30 cellular contexts compared by ENCODE assay signal in genomic region chr20:515696-516095, GRCh38.
"Had no signal": no experiment of that assay in that cellular context is flagged by ENCODE, and none has a peak within 500 bp of the region (broad histone marks: within the 10 kb centered on the region; RNA-seq: fewer than 3 reads in every experiment).

No MANE protein-coding gene starts in this region.

- H3K4me3 ChIP-seq: ascending aorta, coronary artery, esophagus muscularis mucosa, gastrocnemius medialis, heart left ventricle had no signal

- DNase-seq: activated CD4-positive, alpha-beta memory T cell treated with anti-CD3 and anti-CD28 coated beads, Interleukin-2, amount 10 ng/mL, durations not matched to agents 7 days and 5 days; activated CD4-positive, alpha-beta T cell treated with anti-CD3 and anti-CD28 coated beads for 1 hour; activated CD4-positive, alpha-beta T cell treated with anti-CD3 and anti-CD28 coated beads for 4 hours; activated CD4-positive, alpha-beta T cell treated with anti-CD3 and anti-CD28 coated beads, Interleukin-2, amount 10 ng/mL, durations not matched to agents 7 days and 5 days; activated CD4-positive, alpha-beta T cell treated with anti-CD3 and anti-CD28 coated beads, Interleukin-2, amount 50 U/mL, for 4 hours; activated CD8-positive, alpha-beta memory T cell treated with anti-CD3 and anti-CD28 coated beads, Interleukin-2, amount 50 U/mL, for 48 hours; activated gamma-delta T cell; activated naive CD4-positive, alpha-beta T cell; activated naive CD4-positive, alpha-beta T cell treated with anti-CD3 and anti-CD28 coated beads, Interleukin-2, amount 10 ng/mL, durations not matched to agents 7 days and 5 days; activated naive CD8-positive, alpha-beta T cell treated with anti-CD3 and anti-CD28 coated beads, Interleukin-2, amount 10 ng/mL, durations not matched to agents 7 days and 5 days; activated T-cell treated with anti-CD3 and anti-CD28 coated beads for 4 hours; activated T-cell treated with anti-CD3 and anti-CD28 coated beads, Interleukin-2, amount 50 U/mL, for 24 hours; activated T-cell treated with anti-CD3 and anti-CD28 coated beads, Interleukin-2, amount 50 U/mL, for 72 hours; brain microvascular endothelial cell; effector CD4-positive, alpha-beta T cell; effector memory CD8-positive, alpha-beta T cell; foreskin keratinocyte; gastrocnemius medialis; glutamatergic neuron; heart left ventricle; T-helper 2 cell had no signal

- H3K27me3 ChIP-seq: ascending aorta, brain microvascular endothelial cell, esophagus muscularis mucosa, foreskin keratinocyte, gastrocnemius medialis, heart left ventricle had no signal

- H3K27me3 Mint-ChIP-seq: activated CD4-positive, alpha-beta memory T cell treated with anti-CD3 and anti-CD28 coated beads, Interleukin-2, amount 10 ng/mL, durations not matched to agents 7 days and 5 days; activated CD4-positive, alpha-beta T cell treated with anti-CD3 and anti-CD28 coated beads, Interleukin-2, amount 10 ng/mL, durations not matched to agents 7 days and 5 days; activated naive CD4-positive, alpha-beta T cell treated with anti-CD3 and anti-CD28 coated beads, Interleukin-2, amount 10 ng/mL, durations not matched to agents 7 days and 5 days; activated naive CD8-positive, alpha-beta T cell treated with anti-CD3 and anti-CD28 coated beads, Interleukin-2, amount 10 ng/mL, durations not matched to agents 7 days and 5 days; activated T-cell treated with anti-CD3 and anti-CD28 coated beads, Interleukin-2, amount 50 U/mL, for 24 hours; central memory CD8-positive, alpha-beta T cell; dendritic cell treated with granulocyte-macrophage colony-stimulating factor and Interleukin-4, amounts not matched to agents 40 ng/mL and 50 ng/mL, for 4 days; effector memory CD8-positive, alpha-beta T cell had no signal

- H3K4me3 Mint-ChIP-seq: activated CD4-positive, alpha-beta memory T cell treated with anti-CD3 and anti-CD28 coated beads, Interleukin-2, amount 10 ng/mL, durations not matched to agents 7 days and 5 days; activated CD4-positive, alpha-beta T cell treated with anti-CD3 and anti-CD28 coated beads, Interleukin-2, amount 10 ng/mL, durations not matched to agents 7 days and 5 days; activated naive CD4-positive, alpha-beta T cell treated with anti-CD3 and anti-CD28 coated beads, Interleukin-2, amount 10 ng/mL, durations not matched to agents 7 days and 5 days; activated naive CD8-positive, alpha-beta T cell treated with anti-CD3 and anti-CD28 coated beads, Interleukin-2, amount 10 ng/mL, durations not matched to agents 7 days and 5 days; activated T-cell treated with anti-CD3 and anti-CD28 coated beads, Interleukin-2, amount 50 U/mL, for 24 hours; activated T-cell treated with anti-CD3 and anti-CD28 coated beads, Interleukin-2, amount 50 U/mL, for 72 hours; central memory CD8-positive, alpha-beta T cell; dendritic cell treated with granulocyte-macrophage colony-stimulating factor and Interleukin-4, amounts not matched to agents 40 ng/mL and 50 ng/mL, for 4 days; effector memory CD8-positive, alpha-beta T cell had no signal

- ATAC-seq: activated naive CD4-positive, alpha-beta T cell treated with anti-CD3 and anti-CD28 coated beads, Interleukin-2, amount 50 U/mL, for 72 hours; activated T-cell treated with anti-CD3 and anti-CD28 coated beads, Interleukin-2, amount 50 U/mL, for 72 hours; effector memory CD8-positive, alpha-beta T cell; foreskin keratinocyte; gastrocnemius medialis; heart left ventricle had no signal

- FAIRE-seq: bronchial epithelial cell, endometrium, endothelial cell of umbilical vein had no signal

- H3K27ac Mint-ChIP-seq: activated CD4-positive, alpha-beta memory T cell treated with anti-CD3 and anti-CD28 coated beads, Interleukin-2, amount 10 ng/mL, durations not matched to agents 7 days and 5 days; activated CD4-positive, alpha-beta T cell treated with anti-CD3 and anti-CD28 coated beads, Interleukin-2, amount 10 ng/mL, durations not matched to agents 7 days and 5 days; activated naive CD4-positive, alpha-beta T cell treated with anti-CD3 and anti-CD28 coated beads, Interleukin-2, amount 10 ng/mL, durations not matched to agents 7 days and 5 days; activated naive CD4-positive, alpha-beta T cell treated with anti-CD3 and anti-CD28 coated beads, Interleukin-2, amount 50 U/mL, for 72 hours; activated naive CD8-positive, alpha-beta T cell treated with anti-CD3 and anti-CD28 coated beads, Interleukin-2, amount 10 ng/mL, durations not matched to agents 7 days and 5 days; dendritic cell treated with granulocyte-macrophage colony-stimulating factor and Interleukin-4, amounts not matched to agents 40 ng/mL and 50 ng/mL, for 4 days had no signal

- H3K27ac ChIP-seq: ascending aorta, brain microvascular endothelial cell, coronary artery, esophagus muscularis mucosa, foreskin keratinocyte, gastrocnemius medialis, heart left ventricle had no signal

- H3K4me1 ChIP-seq: foreskin keratinocyte had no signal

- H3K36me3 ChIP-seq: brain microvascular endothelial cell, gastrocnemius medialis had no signal
